19 cellular contexts compared by ENCODE assay signal in the genomic region with DNA sequence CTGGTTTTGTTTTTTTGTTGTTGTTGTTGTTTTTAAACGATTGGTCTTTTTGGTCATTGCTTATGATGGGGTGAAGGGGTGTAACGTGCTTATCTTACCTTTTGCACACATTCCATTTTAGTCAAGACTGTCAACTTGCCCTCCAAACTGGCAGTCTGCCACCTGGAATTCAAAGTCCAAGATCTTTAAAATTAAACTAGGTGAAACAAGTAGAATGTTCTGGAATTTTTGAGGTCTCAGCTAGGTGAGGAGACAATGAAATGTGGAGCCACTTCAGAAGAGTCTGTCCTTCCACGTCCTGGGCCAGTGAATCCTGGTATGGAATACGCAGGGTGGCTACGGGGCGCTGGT.
"Had no signal": no experiment of that assay in that cellular context is flagged by ENCODE, and none has a peak within 500 bp of the region (broad histone marks: within the 10 kb centered on the region; RNA-seq: fewer than 3 reads in every experiment).

No MANE protein-coding gene starts in this region.

- ATAC-seq: activated T-helper 17 cell treated with anti-CD3 and anti-CD28 coated beads, Interleukin-2, amount 50 U/mL, for 72 hours; naive thymus-derived CD4-positive, alpha-beta T cell; WTC11 had no signal

- H3K4me3 Mint-ChIP-seq: activated T-cell treated with anti-CD3 and anti-CD28 coated beads, Interleukin-2, amount 50 U/mL, for 24 hours; activated T-helper 17 cell treated with anti-CD3 and anti-CD28 coated beads, Interleukin-2, amount 50 U/mL, for 72 hours; brain; naive thymus-derived CD4-positive, alpha-beta T cell; stimulated activated naive CD8-positive, alpha-beta T cell treated with anti-CD3 and anti-CD28 coated beads, Interleukin-15, Interleukin-2, amounts not matched to agents 100 ng/mL and 50 ng/mL, for 24 hours; T-helper 1 cell treated with Interleukin-12 subunit alpha and Interleukin-12 subunit beta and Interleukin-4 antibody, amounts not matched to agents 30 μg/mL and 1 μg/mL, for 36 hours; WTC11 had no signal

- H3K27ac ChIP-seq: tibial nerve had no signal

- H3K36me3 Mint-ChIP-seq: WTC11 had no signal

- H3K4me1 Mint-ChIP-seq: activated T-helper 17 cell treated with anti-CD3 and anti-CD28 coated beads, Interleukin-2, amount 50 U/mL, for 72 hours; brain had no signal

- H3K27me3 Mint-ChIP-seq: activated T-cell treated with anti-CD3 and anti-CD28 coated beads, Interleukin-2, amount 50 U/mL, for 24 hours; activated T-helper 17 cell treated with anti-CD3 and anti-CD28 coated beads, Interleukin-2, amount 50 U/mL, for 72 hours; brain; naive thymus-derived CD4-positive, alpha-beta T cell; stimulated activated naive CD8-positive, alpha-beta T cell treated with anti-CD3 and anti-CD28 coated beads, Interleukin-15, Interleukin-2, amounts not matched to agents 100 ng/mL and 50 ng/mL, for 24 hours had no signal

- H3K27me3 ChIP-seq: tibial nerve had no signal

- H3K27ac Mint-ChIP-seq: activated T-helper 17 cell treated with anti-CD3 and anti-CD28 coated beads, Interleukin-2, amount 50 U/mL, for 72 hours; brain; stimulated activated naive CD8-positive, alpha-beta T cell treated with anti-CD3 and anti-CD28 coated beads, Interleukin-15, Interleukin-2, amounts not matched to agents 100 ng/mL and 50 ng/mL, for 24 hours; T-helper 1 cell treated with Interleukin-12 subunit alpha and Interleukin-12 subunit beta and Interleukin-4 antibody, amounts not matched to agents 30 μg/mL and 1 μg/mL, for 36 hours; WTC11 had no signal

- H3K4me3 ChIP-seq: lung, tibial nerve had no signal

- DNase-seq: activated CD8-positive, alpha-beta memory T cell treated with anti-CD3 and anti-CD28 coated beads for 24 hours; activated CD8-positive, alpha-beta memory T cell treated with anti-CD3 and anti-CD28 coated beads, Interleukin-2, amount 50 U/mL, for 4 hours; activated T-cell treated with anti-CD3 and anti-CD28 coated beads, Interleukin-2, amount 50 U/mL, for 24 hours; anterior cingulate cortex; dermis blood vessel endothelial cell; effector CD8-positive, alpha-beta T cell; foreskin melanocyte; hypothalamus; naive thymus-derived CD4-positive, alpha-beta T cell; retina; stimulated activated CD4-positive, alpha-beta T cell treated with anti-CD3 and anti-CD28 coated beads, Interleukin-4, amount 100 ng/mL, for 4 hours; T1000 had no signal

- H3K9me3 Mint-ChIP-seq: activated T-cell treated with anti-CD3 and anti-CD28 coated beads, Interleukin-2, amount 50 U/mL, for 24 hours; activated T-helper 17 cell treated with anti-CD3 and anti-CD28 coated beads, Interleukin-2, amount 50 U/mL, for 72 hours; stimulated activated naive CD8-positive, alpha-beta T cell treated with anti-CD3 and anti-CD28 coated beads, Interleukin-15, Interleukin-2, amounts not matched to agents 100 ng/mL and 50 ng/mL, for 24 hours; T-helper 1 cell treated with Interleukin-12 subunit alpha and Interleukin-12 subunit beta and Interleukin-4 antibody, amounts not matched to agents 30 μg/mL and 1 μg/mL, for 36 hours; WTC11 had no signal
